ENCODE assay signal across 31 cellular contexts in the genomic region with DNA sequence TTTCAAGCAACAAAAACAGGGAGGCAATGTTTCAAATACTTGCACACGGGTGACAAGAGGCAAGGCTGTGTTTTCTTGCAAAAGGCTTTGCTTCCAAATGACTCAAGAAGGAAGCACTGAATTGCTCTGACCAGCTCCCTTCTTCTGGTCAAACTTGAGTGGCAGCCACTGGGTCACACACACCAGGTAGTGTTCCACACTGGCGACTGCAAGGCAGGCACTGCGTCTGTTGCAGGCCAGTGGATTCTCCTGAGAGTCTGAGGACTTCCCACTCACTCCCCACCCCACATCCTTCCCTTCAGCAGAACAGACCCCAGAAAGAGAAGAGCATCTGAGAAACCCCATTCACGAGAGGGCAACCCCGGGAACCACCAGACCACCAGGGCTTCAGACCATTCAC.
"Had no signal": no experiment of that assay in that cellular context is flagged by ENCODE, and none has a peak within 500 bp of the region (broad histone marks: within the 10 kb centered on the region; RNA-seq: fewer than 3 reads in every experiment).

No MANE protein-coding gene starts in this region.

- H3K27ac ChIP-seq: ascending aorta, body of pancreas, SK-N-MC, VCaP had no signal

- H3K27me3 ChIP-seq: ascending aorta, body of pancreas had no signal

- H3K27ac Mint-ChIP-seq: activated CD8-positive, alpha-beta T cell treated with anti-CD3 and anti-CD28 coated beads, Interleukin-2, amount 10 ng/mL, durations not matched to agents 7 days and 5 days; activated naive CD4-positive, alpha-beta T cell treated with anti-CD3 and anti-CD28 coated beads, Interleukin-2, amount 50 U/mL, for 24 hours; activated naive CD8-positive, alpha-beta T cell treated with anti-CD3 and anti-CD28 coated beads, Interleukin-2, amount 50 U/mL, for 24 hours; T-cell had no signal

- H3K36me3 Mint-ChIP-seq: activated naive CD4-positive, alpha-beta T cell treated with anti-CD3 and anti-CD28 coated beads, Interleukin-2, amount 50 U/mL, for 24 hours; T-cell had no signal

- H3K4me3 Mint-ChIP-seq: activated CD8-positive, alpha-beta T cell treated with anti-CD3 and anti-CD28 coated beads, Interleukin-2, amount 10 ng/mL, durations not matched to agents 7 days and 5 days; activated naive CD4-positive, alpha-beta T cell treated with anti-CD3 and anti-CD28 coated beads, Interleukin-2, amount 50 U/mL, for 24 hours; activated naive CD8-positive, alpha-beta T cell treated with anti-CD3 and anti-CD28 coated beads, Interleukin-2, amount 50 U/mL, for 24 hours; T-cell had no signal

- H3K4me3 ChIP-seq: ascending aorta, body of pancreas, SK-N-MC had no signal

- DNase-seq: activated CD4-positive, alpha-beta T cell treated with anti-CD3 and anti-CD28 coated beads, Interleukin-2, amount 50 U/mL, for 1 hour; activated CD4-positive, CD25-positive, alpha-beta regulatory T cell; activated CD8-positive, alpha-beta memory T cell treated with anti-CD3 and anti-CD28 coated beads, Interleukin-2, amount 50 U/mL, for 48 hours; activated CD8-positive, alpha-beta T cell treated with anti-CD3 and anti-CD28 coated beads, Interleukin-2, amount 10 ng/mL, durations not matched to agents 7 days and 5 days; activated naive CD4-positive, alpha-beta T cell; activated naive CD8-positive, alpha-beta T cell treated with anti-CD3 and anti-CD28 coated beads, Interleukin-2, amount 50 U/mL, for 24 hours; activated T-cell treated with anti-CD3 and anti-CD28 coated beads, Interleukin-2, amount 50 U/mL, for 1 hour; amniotic stem cell; body of pancreas; central memory CD4-positive, alpha-beta T cell; Karpas-422; MM.1S; NCI-H1105 treated with DMSO at 0.1 percent for 48 hours; NCI-H1436 treated with DMSO at 0.1 percent for 48 hours; NCI-H187; NCI-H2081; NCI-H226; NCI-H526; NCI-H82; NK-92 treated with Interleukin-12 subunit alpha and Interleukin-12 subunit beta, amount 100 ng/mL, for 24 hours; OCI-M1; RPMI8226; T-cell; T-helper 2 cell; T1000 had no signal

- H3K9me3 Mint-ChIP-seq: activated naive CD4-positive, alpha-beta T cell treated with anti-CD3 and anti-CD28 coated beads, Interleukin-2, amount 50 U/mL, for 24 hours; activated naive CD8-positive, alpha-beta T cell treated with anti-CD3 and anti-CD28 coated beads, Interleukin-2, amount 50 U/mL, for 24 hours; T-cell had no signal

- H3K4me1 ChIP-seq: ascending aorta, body of pancreas had no signal

- ATAC-seq: activated CD8-positive, alpha-beta T cell treated with anti-CD3 and anti-CD28 coated beads, Interleukin-2, amount 10 ng/mL, durations not matched to agents 7 days and 5 days; activated naive CD8-positive, alpha-beta T cell treated with anti-CD3 and anti-CD28 coated beads, Interleukin-2, amount 50 U/mL, for 24 hours; body of pancreas; Panc1; Right ventricle myocardium inferior; T-cell had no signal

- H3K9me3 ChIP-seq: ascending aorta, body of pancreas had no signal

- H3K4me1 Mint-ChIP-seq: activated naive CD4-positive, alpha-beta T cell treated with anti-CD3 and anti-CD28 coated beads, Interleukin-2, amount 50 U/mL, for 24 hours; activated naive CD8-positive, alpha-beta T cell treated with anti-CD3 and anti-CD28 coated beads, Interleukin-2, amount 50 U/mL, for 24 hours; T-cell had no signal

- H3K36me3 ChIP-seq: ascending aorta had no signal
